21 cellular contexts compared by ENCODE assay signal in the genomic region with DNA sequence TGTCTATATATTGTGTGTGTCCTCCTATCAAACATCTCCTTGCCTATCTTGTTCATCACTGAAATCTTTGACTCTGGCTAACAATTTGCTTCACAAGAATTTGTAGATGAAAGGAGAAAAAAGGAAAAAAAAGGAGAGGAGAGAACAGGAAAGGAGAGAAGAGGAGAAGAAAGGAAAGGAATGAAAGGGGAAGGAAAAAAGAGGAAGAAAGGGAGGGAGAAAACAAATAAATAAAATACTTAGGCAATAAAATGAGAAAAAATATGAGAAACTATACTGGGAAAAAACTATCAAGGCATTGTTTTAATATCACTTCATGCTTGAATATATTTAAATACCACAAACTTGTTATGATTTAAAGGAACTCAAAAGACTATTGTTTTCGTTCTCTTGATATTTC.
"Had no signal": no experiment of that assay in that cellular context is flagged by ENCODE, and none has a peak within 500 bp of the region (broad histone marks: within the 10 kb centered on the region; RNA-seq: fewer than 3 reads in every experiment).

No MANE protein-coding gene starts in this region.

- H3K27ac Mint-ChIP-seq: effector memory CD8-positive, alpha-beta T cell; endodermal cell; naive thymus-derived CD4-positive, alpha-beta T cell had no signal

- H3K4me1 ChIP-seq: esophagus squamous epithelium, gastrocnemius medialis, heart right ventricle, left lung, lower lobe of right lung had no signal

- H3K27ac ChIP-seq: coronary artery, epithelial cell of prostate, esophagus squamous epithelium, gastrocnemius medialis, heart right ventricle, left lung, lower lobe of right lung had no signal

- H3K9me3 ChIP-seq: esophagus squamous epithelium, gastrocnemius medialis, left lung, lower lobe of right lung had no signal

- DNase-seq: effector CD8-positive, alpha-beta T cell; effector memory CD8-positive, alpha-beta T cell; endodermal cell; esophagus squamous epithelium; foreskin fibroblast; foreskin melanocyte; gastrocnemius medialis; glutamatergic neuron; head of caudate nucleus; heart right ventricle; hippocampal formation; left cardiac atrium; left lung; left ventricle myocardium superior; lower lobe of right lung; mesendoderm; midbrain; naive thymus-derived CD4-positive, alpha-beta T cell had no signal

- H3K27me3 ChIP-seq: esophagus squamous epithelium, gastrocnemius medialis, heart right ventricle, left lung had no signal

- ATAC-seq: effector memory CD8-positive, alpha-beta T cell; esophagus mucosa; gastrocnemius medialis; heart right ventricle; left cardiac atrium; left lung; left ventricle myocardium superior; lower lobe of right lung; naive thymus-derived CD4-positive, alpha-beta T cell had no signal

- H3K36me3 ChIP-seq: esophagus squamous epithelium, gastrocnemius medialis, heart right ventricle, left lung, lower lobe of right lung had no signal

- H3K4me3 ChIP-seq: coronary artery, esophagus squamous epithelium, gastrocnemius medialis, heart right ventricle, left lung, lower lobe of right lung had no signal

- H3K9me3 Mint-ChIP-seq: effector memory CD8-positive, alpha-beta T cell had no signal

- H3K4me3 Mint-ChIP-seq: effector memory CD8-positive, alpha-beta T cell; endodermal cell; naive thymus-derived CD4-positive, alpha-beta T cell had no signal
